In the genomic region with DNA sequence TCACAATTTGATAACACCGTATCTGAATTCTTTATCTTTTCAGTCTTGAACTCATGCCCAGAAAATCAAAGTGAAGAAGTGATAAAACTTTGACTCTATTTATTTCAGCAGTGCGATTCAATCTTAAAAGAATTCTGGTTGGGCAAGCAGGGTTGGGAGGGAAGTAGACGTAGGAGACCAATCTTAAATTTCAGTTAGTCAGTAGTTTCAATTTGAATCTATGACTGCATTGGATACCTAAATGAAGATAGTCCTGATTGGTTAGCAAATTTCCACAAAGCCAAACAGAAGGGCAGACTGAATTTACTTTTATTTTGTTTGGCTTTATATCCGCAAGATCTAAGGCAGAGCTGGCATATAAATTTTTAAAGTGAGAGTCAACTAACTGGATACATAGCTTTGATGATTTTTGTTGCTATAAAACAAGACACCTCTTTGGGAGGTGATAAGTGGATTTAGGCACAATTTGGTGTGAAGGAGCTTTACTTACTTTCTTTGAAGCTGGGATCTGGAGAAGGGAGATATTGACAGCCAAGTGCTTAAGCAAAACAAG, we compare ENCODE assay signal across 16 cellular contexts. TPM values are rescaled to one million over a fixed set of nuclear protein-coding genes. Genes with fewer than 3 reads are reported as not detected.
DNase-seq lines count a peak whose midpoint lies in the region; TF ChIP-seq lines count a peak whose summit lies in the region.
"Had no signal": no experiment of that assay in that cellular context is flagged by ENCODE, and none has a peak within 500 bp of the region (broad histone marks: within the 10 kb centered on the region; RNA-seq: fewer than 3 reads in every experiment).

No MANE protein-coding gene starts in this region.

- CTCF ChIA-PET in RWPE1 (lab: Yijun Ruan, JAX): no interaction called here

- no peaks in the 10 kb centered on the region for H3K9me3 Mint-ChIP-seq in nephron

- H3K36me3 Mint-ChIP-seq in nephron (ENCODE audit: low read depth): no peaks in the 10 kb centered on the region

- H3K4me1 ChIP-seq in left ventricle myocardium inferior: peaks cover 72% of the 10 kb centered on the region

- TF ChIP-seq CTCF in left ventricle myocardium inferior (IDR thresholded peaks at IDR 0.05; ENCODE audit: borderline replicate concordance) (no peak), nephron (IDR thresholded peaks at IDR 0.05; ENCODE audit: unreplicated experiment in 3 of 3) (no peak), RWPE1 (conservative IDR thresholded peaks at IDR 0.05; ENCODE audit: low read depth) (no peak)

- H3K27me3 ChIP-seq in left ventricle myocardium inferior (ENCODE audit: low read depth): no peaks in the 10 kb centered on the region

- POLR2A ChIA-PET in RWPE1 (lab: Yijun Ruan, JAX; ENCODE audit: low non-redundant PET): no interaction called here

- H3K4me3 ChIP-seq in left ventricle myocardium inferior: peak overlapping the region; percentile 83

- DNase-seq in NCI-H2107 treated with DMSO at 0.1 percent for 48 hours (lab: John Stamatoyannopoulos, UW; ENCODE audit: unreplicated experiment) (peak; percentile 17), NCI-H2107 (lab: John Stamatoyannopoulos, UW) (no peak), left ventricle myocardium inferior (no peak), ureter (ENCODE audit: low spot score) (peak; percentile 43), RWPE1 (ENCODE audit: low spot score) (no peak), UCSD-AML1 (lab: John Stamatoyannopoulos, UW; ENCODE audit: unreplicated experiment) (no peak), middle frontal gyrus (ENCODE audit: extremely low spot score, low spot score) (no peak)
- DNase-seq: activated CD4-positive, alpha-beta T cell treated with anti-CD3 and anti-CD28 coated beads for 48 hours; anterior cingulate cortex; glutamatergic neuron; NCI-H345; substantia nigra; T-helper 1 cell had no signal

- H3K4me1 Mint-ChIP-seq in nephron: peaks cover 51% of the 10 kb centered on the region

- H3K27ac Mint-ChIP-seq in nephron: peak overlapping the region; percentile 85 to 90 (median 86)

- intact Hi-C loops in left ventricle myocardium inferior (cut with micrococcal nuclease): no loop called here

- peaks cover 4% of the 10 kb centered on the region for H3K27me3 Mint-ChIP-seq in nephron (ENCODE audit: low read depth)

- H3K4me3 Mint-ChIP-seq in nephron: peak overlapping the region; percentile 39 to 94 (median 91)

- H3K27ac ChIP-seq in left ventricle myocardium inferior (replicated peaks) (peak overlapping the region; percentile 94), RWPE1 (no peak overlapping the region)
- H3K27ac ChIP-seq: 22Rv1 had no signal

- H3K9me3 ChIP-seq in left ventricle myocardium inferior (replicated peaks): no peaks in the 10 kb centered on the region

- no peaks in the 10 kb centered on the region for H3K36me3 ChIP-seq in left ventricle myocardium inferior

RNA-seq across cellular contexts. Expression of gene ACSS3, which starts 2.6 kb away (rescaled TPM):
- total RNA-seq in left ventricle myocardium inferior (24.5 TPM), ureter (23.4 TPM)
- total RNA-seq: HT1080 had no signal

Comparison
In these comparisons a context has a peak if more than half of its experiments do, and no peak if none do; other contexts are left out.
1. DNase-seq: peak in NCI-H2107 treated with DMSO at 0.1 percent for 48 hours (single experiment) and ureter (single experiment); none in NCI-H2107 (single experiment), left ventricle myocardium inferior (single experiment), RWPE1 (single experiment), UCSD-AML1 (single experiment) and middle frontal gyrus (single experiment).